Comparison of ENCODE assay signal across 34 cellular contexts in the genomic region with DNA sequence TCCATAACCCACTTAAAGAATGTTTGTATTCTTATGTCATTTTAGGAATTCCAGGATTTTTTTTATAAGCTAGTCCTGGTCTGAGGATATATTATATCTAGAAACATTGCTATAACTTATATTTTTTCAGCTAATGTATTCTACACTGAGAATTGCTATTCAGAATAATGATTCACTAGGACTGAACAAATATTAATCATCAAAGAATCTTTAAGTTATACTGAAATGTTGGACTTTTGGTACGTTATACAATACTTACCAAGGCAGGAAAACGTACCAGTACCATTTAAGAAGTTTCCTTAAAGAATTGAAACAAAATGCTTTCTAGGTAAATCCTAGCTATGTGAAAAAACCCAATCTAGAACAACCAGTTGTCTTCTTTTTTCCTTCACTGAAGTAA. TPM values are rescaled to one million over a fixed set of nuclear protein-coding genes. Genes with fewer than 3 reads are reported as not detected.
"Had no signal": no experiment of that assay in that cellular context is flagged by ENCODE, and none has a peak within 500 bp of the region (broad histone marks: within the 10 kb centered on the region; RNA-seq: fewer than 3 reads in every experiment).

No MANE protein-coding gene starts in this region.

- H3K9me3 ChIP-seq: ascending aorta, esophagus squamous epithelium, gastroesophageal sphincter had no signal

- H3K27me3 ChIP-seq: ascending aorta, dorsolateral prefrontal cortex, esophagus squamous epithelium, gastroesophageal sphincter had no signal

- H3K36me3 ChIP-seq: ascending aorta, esophagus squamous epithelium, gastroesophageal sphincter had no signal

- H3K4me3 Mint-ChIP-seq: activated CD4-positive, alpha-beta memory T cell treated with anti-CD3 and anti-CD28 coated beads, Interleukin-2, amount 10 ng/mL, durations not matched to agents 7 days and 5 days; activated CD4-positive, alpha-beta T cell treated with anti-CD3 and anti-CD28 coated beads, Interleukin-2, amount 10 ng/mL, durations not matched to agents 7 days and 5 days; activated naive CD4-positive, alpha-beta T cell treated with anti-CD3 and anti-CD28 coated beads, Interleukin-2, amount 10 ng/mL, durations not matched to agents 7 days and 5 days; activated naive CD8-positive, alpha-beta T cell treated with anti-CD3 and anti-CD28 coated beads, Interleukin-2, amount 10 ng/mL, durations not matched to agents 7 days and 5 days; activated T-cell treated with anti-CD3 and anti-CD28 coated beads, Interleukin-2, amount 50 U/mL, for 24 hours; activated T-cell treated with anti-CD3 and anti-CD28 coated beads, Interleukin-2, amount 50 U/mL, for 72 hours; brain; dendritic cell treated with granulocyte-macrophage colony-stimulating factor and Interleukin-4, amounts not matched to agents 40 ng/mL and 50 ng/mL, for 4 days; endodermal cell; T-helper 17 cell; T-helper 2 cell treated with Interferon-gamma antibody and Interleukin-4, amounts not matched to agents 5 μg/mL and 100 μg/mL, for 36 hours; WTC11 had no signal

- H3K4me1 ChIP-seq: ascending aorta, esophagus squamous epithelium, gastroesophageal sphincter had no signal

- DNase-seq: activated CD4-positive, alpha-beta memory T cell treated with anti-CD3 and anti-CD28 coated beads, Interleukin-2, amount 10 ng/mL, durations not matched to agents 7 days and 5 days; activated CD4-positive, alpha-beta T cell treated with anti-CD3 and anti-CD28 coated beads for 1 hour; activated CD4-positive, alpha-beta T cell treated with anti-CD3 and anti-CD28 coated beads for 4 hours; activated CD4-positive, alpha-beta T cell treated with anti-CD3 and anti-CD28 coated beads, Interleukin-2, amount 10 ng/mL, durations not matched to agents 7 days and 5 days; activated CD4-positive, alpha-beta T cell treated with anti-CD3 and anti-CD28 coated beads, Interleukin-2, amount 50 U/mL, for 4 hours; activated CD8-positive, alpha-beta memory T cell treated with anti-CD3 and anti-CD28 coated beads, Interleukin-2, amount 50 U/mL, for 48 hours; activated gamma-delta T cell; activated naive CD4-positive, alpha-beta T cell; activated naive CD4-positive, alpha-beta T cell treated with anti-CD3 and anti-CD28 coated beads, Interleukin-2, amount 10 ng/mL, durations not matched to agents 7 days and 5 days; activated naive CD8-positive, alpha-beta T cell treated with anti-CD3 and anti-CD28 coated beads, Interleukin-2, amount 10 ng/mL, durations not matched to agents 7 days and 5 days; activated T-cell treated with anti-CD3 and anti-CD28 coated beads for 4 hours; activated T-cell treated with anti-CD3 and anti-CD28 coated beads, Interleukin-2, amount 50 U/mL, for 24 hours; activated T-cell treated with anti-CD3 and anti-CD28 coated beads, Interleukin-2, amount 50 U/mL, for 72 hours; central memory CD4-positive, alpha-beta T cell; cerebellar nuclear complex; dorsolateral prefrontal cortex; effector memory CD4-positive, alpha-beta T cell; endodermal cell; esophagus squamous epithelium; foreskin melanocyte; T-helper 1 cell; T-helper 17 cell; T1000 had no signal

- H3K27ac Mint-ChIP-seq: activated CD4-positive, alpha-beta memory T cell treated with anti-CD3 and anti-CD28 coated beads, Interleukin-2, amount 10 ng/mL, durations not matched to agents 7 days and 5 days; activated CD4-positive, alpha-beta T cell treated with anti-CD3 and anti-CD28 coated beads, Interleukin-2, amount 10 ng/mL, durations not matched to agents 7 days and 5 days; activated naive CD4-positive, alpha-beta T cell treated with anti-CD3 and anti-CD28 coated beads, Interleukin-2, amount 10 ng/mL, durations not matched to agents 7 days and 5 days; activated naive CD4-positive, alpha-beta T cell treated with anti-CD3 and anti-CD28 coated beads, Interleukin-2, amount 50 U/mL, for 72 hours; activated naive CD8-positive, alpha-beta T cell treated with anti-CD3 and anti-CD28 coated beads, Interleukin-2, amount 10 ng/mL, durations not matched to agents 7 days and 5 days; activated T-cell treated with anti-CD3 and anti-CD28 coated beads, Interleukin-2, amount 50 U/mL, for 24 hours; activated T-cell treated with anti-CD3 and anti-CD28 coated beads, Interleukin-2, amount 50 U/mL, for 72 hours; brain; dendritic cell treated with granulocyte-macrophage colony-stimulating factor and Interleukin-4, amounts not matched to agents 40 ng/mL and 50 ng/mL, for 4 days; endodermal cell; T-helper 17 cell; T-helper 2 cell treated with Interferon-gamma antibody and Interleukin-4, amounts not matched to agents 5 μg/mL and 100 μg/mL, for 36 hours; WTC11 had no signal

- H3K27me3 Mint-ChIP-seq: activated naive CD8-positive, alpha-beta T cell treated with anti-CD3 and anti-CD28 coated beads, Interleukin-2, amount 10 ng/mL, durations not matched to agents 7 days and 5 days; activated T-cell treated with anti-CD3 and anti-CD28 coated beads, Interleukin-2, amount 50 U/mL, for 24 hours; brain; dendritic cell treated with granulocyte-macrophage colony-stimulating factor and Interleukin-4, amounts not matched to agents 40 ng/mL and 50 ng/mL, for 4 days had no signal

- H3K36me3 Mint-ChIP-seq: activated naive CD4-positive, alpha-beta T cell treated with anti-CD3 and anti-CD28 coated beads, Interleukin-2, amount 10 ng/mL, durations not matched to agents 7 days and 5 days; activated naive CD4-positive, alpha-beta T cell treated with anti-CD3 and anti-CD28 coated beads, Interleukin-2, amount 50 U/mL, for 72 hours; activated naive CD8-positive, alpha-beta T cell treated with anti-CD3 and anti-CD28 coated beads, Interleukin-2, amount 10 ng/mL, durations not matched to agents 7 days and 5 days; brain; WTC11 had no signal

- H3K4me1 Mint-ChIP-seq: activated CD4-positive, alpha-beta memory T cell treated with anti-CD3 and anti-CD28 coated beads, Interleukin-2, amount 10 ng/mL, durations not matched to agents 7 days and 5 days; activated CD4-positive, alpha-beta T cell treated with anti-CD3 and anti-CD28 coated beads, Interleukin-2, amount 10 ng/mL, durations not matched to agents 7 days and 5 days; activated naive CD4-positive, alpha-beta T cell treated with anti-CD3 and anti-CD28 coated beads, Interleukin-2, amount 10 ng/mL, durations not matched to agents 7 days and 5 days; activated naive CD8-positive, alpha-beta T cell treated with anti-CD3 and anti-CD28 coated beads, Interleukin-2, amount 10 ng/mL, durations not matched to agents 7 days and 5 days; endodermal cell; T-helper 17 cell; WTC11 had no signal

- H3K27ac ChIP-seq: ascending aorta, coronary artery, dorsolateral prefrontal cortex, esophagus squamous epithelium, gastroesophageal sphincter had no signal

- H3K4me3 ChIP-seq: ascending aorta, coronary artery, dorsolateral prefrontal cortex, esophagus squamous epithelium, gastroesophageal sphincter had no signal

- H3K9me3 Mint-ChIP-seq: activated CD4-positive, alpha-beta memory T cell treated with anti-CD3 and anti-CD28 coated beads, Interleukin-2, amount 10 ng/mL, durations not matched to agents 7 days and 5 days; activated CD4-positive, alpha-beta T cell treated with anti-CD3 and anti-CD28 coated beads, Interleukin-2, amount 10 ng/mL, durations not matched to agents 7 days and 5 days; activated naive CD4-positive, alpha-beta T cell treated with anti-CD3 and anti-CD28 coated beads, Interleukin-2, amount 10 ng/mL, durations not matched to agents 7 days and 5 days; activated naive CD4-positive, alpha-beta T cell treated with anti-CD3 and anti-CD28 coated beads, Interleukin-2, amount 50 U/mL, for 72 hours; activated naive CD8-positive, alpha-beta T cell treated with anti-CD3 and anti-CD28 coated beads, Interleukin-2, amount 10 ng/mL, durations not matched to agents 7 days and 5 days; activated T-cell treated with anti-CD3 and anti-CD28 coated beads, Interleukin-2, amount 50 U/mL, for 24 hours; activated T-cell treated with anti-CD3 and anti-CD28 coated beads, Interleukin-2, amount 50 U/mL, for 72 hours; brain; dendritic cell treated with granulocyte-macrophage colony-stimulating factor and Interleukin-4, amounts not matched to agents 40 ng/mL and 50 ng/mL, for 4 days; endodermal cell; T-helper 2 cell treated with Interferon-gamma antibody and Interleukin-4, amounts not matched to agents 5 μg/mL and 100 μg/mL, for 36 hours; WTC11 had no signal

RNA-seq across cellular contexts. Expression of a gene that starts 18.4 kb away (rescaled TPM):
- total RNA-seq: activated CD4-positive, alpha-beta memory T cell treated with anti-CD3 and anti-CD28 coated beads, Interleukin-2, amount 10 ng/mL, durations not matched to agents 7 days and 5 days; activated CD4-positive, alpha-beta T cell treated with anti-CD3 and anti-CD28 coated beads, Interleukin-2, amount 10 ng/mL, durations not matched to agents 7 days and 5 days; activated naive CD4-positive, alpha-beta T cell treated with anti-CD3 and anti-CD28 coated beads, Interleukin-2, amount 50 U/mL, for 72 hours; activated naive CD8-positive, alpha-beta T cell treated with anti-CD3 and anti-CD28 coated beads, Interleukin-2, amount 10 ng/mL, durations not matched to agents 7 days and 5 days; activated T-cell treated with anti-CD3 and anti-CD28 coated beads, Interleukin-2, amount 50 U/mL, for 72 hours; ascending aorta; endodermal cell; esophagus squamous epithelium; fibroblast of lung; fibroblast of villous mesenchyme; gastroesophageal sphincter; glomerular endothelial cell; T-helper 17 cell; WTC11 had no signal
